In genomic region chr3:43077708-43078107, GRCh38 we compare ENCODE assay signal across 3 cellular contexts.
A peak's percentile ranks its signal among the peaks of the same experiment; 100 is the strongest.
TF ChIP-seq lines count a peak whose summit lies in the region.

No MANE protein-coding gene starts in this region.

TF ChIP-seq in A549, 52 proteins besides CTCF, POLR2A, EP300 and RAD21:
- TF ChIP-seq MAFK (IDR thresholded peaks at IDR 0.05; ENCODE audit: partially characterized antibody) (peak; percentile 78), EHF (CRISPR knock-in tag; IDR thresholded peaks at IDR 0.05) (no peak)

TF ChIP-seq in IMR-90, 13 proteins besides CTCF, POLR2A, EP300 and RAD21:
- TF ChIP-seq MAFK (IDR thresholded peaks at IDR 0.05; ENCODE audit: low read depth, low read length) (peak; percentile 89), CEBPB (IDR thresholded peaks at IDR 0.05; ENCODE audit: low read depth, low read length) (no peak)

TF ChIP-seq in K562, 482 proteins besides CTCF, POLR2A, EP300 and RAD21:
- TF ChIP-seq ZNF143 (CRISPR knock-in tag; IDR thresholded peaks at IDR 0.05): no peak
- no peak for TF ChIP-seq GTF2E2 (tag; IDR thresholded peaks at IDR 0.05)
- no peak for TF ChIP-seq HNRNPL (IDR thresholded peaks at IDR 0.05; ENCODE audit: low read depth, low read length)
- no peak for TF ChIP-seq RAD51 (IDR thresholded peaks at IDR 0.05; ENCODE audit: borderline replicate concordance, low read depth)
- no peak for TF ChIP-seq HLTF (IDR thresholded peaks at IDR 0.05)
- TF ChIP-seq C11orf30 (IDR thresholded peaks at IDR 0.05; ENCODE audit: low read depth): peak; percentile 54
- no peak for TF ChIP-seq ZKSCAN3 (CRISPR knock-in tag; IDR thresholded peaks at IDR 0.05)
- TF ChIP-seq ZNF316 (IDR thresholded peaks at IDR 0.05): peak; percentile 73
- peak; percentile 74 for TF ChIP-seq MAFF (IDR thresholded peaks at IDR 0.05; ENCODE audit: low read length)
- peak; percentile 78 for TF ChIP-seq MAFK (IDR thresholded peaks at IDR 0.05; ENCODE audit: low read length)
- peak; percentile 52 for TF ChIP-seq MAFG (tag; conservative IDR thresholded peaks at IDR 0.05)
TF ChIP-seq in K562: peak in this region for 5.
